In the genomic region with DNA sequence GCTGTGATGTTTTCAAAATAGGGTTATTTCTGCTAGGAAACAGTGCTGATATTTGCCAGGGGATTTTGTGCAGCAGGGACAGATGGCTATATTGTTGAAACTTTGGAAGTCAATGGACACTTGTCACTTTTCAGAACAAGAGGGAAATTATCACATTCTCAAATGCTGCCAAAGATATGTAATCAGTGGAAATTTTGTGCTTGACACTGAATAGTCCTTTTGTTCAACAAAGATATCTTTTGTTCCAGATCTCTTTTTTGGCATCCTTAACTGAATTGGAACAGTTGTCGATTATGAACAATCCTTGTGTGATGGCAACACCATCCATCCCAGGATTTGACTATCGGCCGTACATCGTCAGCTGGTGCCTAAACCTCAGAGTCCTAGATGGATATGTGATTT, we compare ENCODE assay signal across 18 cellular contexts.
DNase-seq lines count a peak whose midpoint lies in the region; FAIRE-seq lines count a peak whose summit lies in the region.
"Had no signal": no experiment of that assay in that cellular context is flagged by ENCODE, and none has a peak within 500 bp of the region (broad histone marks: within the 10 kb centered on the region; RNA-seq: fewer than 3 reads in every experiment).

No MANE protein-coding gene starts in this region.

- peak overlapping the region; percentile 97 for H3K27ac ChIP-seq in caudate nucleus (ENCODE audit: low read depth, low read length)
- H3K27ac ChIP-seq: 22Rv1, PC-9, SK-N-MC had no signal

- DNase-seq in Ammon's horn (ENCODE audit: low spot score): peak; percentile 86
- peak in 40 of 61 donors; percentile 1 to 85 (median 26) for DNase-seq in caudate nucleus (lab: John Stamatoyannopoulos, UW)
- DNase-seq in inferior parietal cortex (ENCODE audit: extremely low spot score): peak; percentile 90
- DNase-seq in putamen (ENCODE audit: low spot score): peak; percentile 94
- no peak for DNase-seq in activated gamma-delta T cell treated with Interleukin-2 at 50 U/mL for 16 hours
- no peak for DNase-seq in urothelium cell line (ENCODE audit: low spot score)
- no peak for DNase-seq in NCI-H187 treated with DMSO at 0.1 percent for 48 hours (lab: John Stamatoyannopoulos, UW)
- DNase-seq in CD1c-positive myeloid dendritic cell (ENCODE audit: extremely low spot score): no peak
- DNase-seq: BE2C; CD8-positive, alpha-beta memory T cell; DMS79 treated with DMSO at 0.1 percent for 48 hours; NCI-H1105; NCI-H187; NCI-H446 treated with DMSO at 0.1 percent for 48 hours; NCI-H774; PC-9 had no signal

- FAIRE-seq in urothelium cell line (lab: Jason Lieb, UNC): no peak

Comparison
In these comparisons a context has a peak if more than half of its experiments do, and no peak if none do; other contexts are left out.
1. DNase-seq: peak in Ammon's horn (single experiment), caudate nucleus (40 of 61), inferior parietal cortex (single experiment) and putamen (single experiment); none in activated gamma-delta T cell treated with Interleukin-2 at 50 U/mL for 16 hours (single experiment), urothelium cell line (single experiment), NCI-H187 treated with DMSO at 0.1 percent for 48 hours (single experiment) and CD1c-positive myeloid dendritic cell (single experiment).